25 cellular contexts compared by ENCODE assay signal in the genomic region with DNA sequence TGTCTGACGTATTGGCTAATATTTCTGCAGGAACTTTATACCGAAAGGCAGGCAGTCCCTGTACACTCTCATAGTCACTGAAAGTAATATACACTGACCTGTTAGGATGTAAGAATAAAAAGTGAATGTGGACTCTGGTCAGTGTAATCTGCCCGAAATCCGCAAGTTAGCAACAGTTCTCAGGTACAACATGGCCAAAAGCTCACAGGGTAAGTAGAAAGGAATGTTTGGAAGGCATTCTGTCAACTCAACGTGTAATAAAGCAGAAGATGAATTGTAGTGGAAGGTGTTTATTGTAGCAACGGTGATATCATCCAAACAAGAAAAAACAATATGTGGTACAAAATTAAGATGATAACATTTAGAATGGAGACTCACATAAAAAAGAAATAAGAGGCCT.
"Had no signal": no experiment of that assay in that cellular context is flagged by ENCODE, and none has a peak within 500 bp of the region (broad histone marks: within the 10 kb centered on the region; RNA-seq: fewer than 3 reads in every experiment).

No MANE protein-coding gene starts in this region.

- H3K4me3 ChIP-seq: stomach, suprapubic skin, testis, thoracic aorta, thyroid gland, tibial artery, tibial nerve, transverse colon, upper lobe of left lung, upper lobe of right lung, uterus, vagina had no signal

- H3K27ac ChIP-seq: stomach, suprapubic skin, testis, thoracic aorta, thyroid gland, tibial artery, tibial nerve, transverse colon, upper lobe of left lung, upper lobe of right lung, vagina had no signal

- H3K4me1 ChIP-seq: suprapubic skin, testis, thyroid gland, tibial artery, transverse colon, upper lobe of left lung, upper lobe of right lung, uterus, vagina had no signal

- H3K36me3 ChIP-seq: uterus had no signal

- DNase-seq: stimulated activated CD4-positive, alpha-beta T cell treated with anti-CD3 and anti-CD28 coated beads, Interleukin-2, amount 100 ng/mL, for 48 hours; stimulated activated CD4-positive, alpha-beta T cell treated with anti-CD3 and anti-CD28 coated beads, Interleukin-4, amount 100 ng/mL, for 1 hour; stimulated activated CD4-positive, alpha-beta T cell treated with anti-CD3 and anti-CD28 coated beads, Interleukin-4, amount 100 ng/mL, for 24 hours; stimulated activated CD4-positive, alpha-beta T cell treated with anti-CD3 and anti-CD28 coated beads, Interleukin-4, amount 100 ng/mL, for 4 hours; stimulated activated CD8-positive, alpha-beta memory T cell treated with anti-CD3 and anti-CD28 coated beads, Interleukin-4, amount 100 ng/mL, for 48 hours; stimulated activated naive B cell treated with anti-CD40 and anti-IgM and Interleukin-4, amounts not matched to agents 10 μg/mL and 1 μg/mL and 100 μg/mL, for 72 hours; stimulated activated naive CD4-positive, alpha-beta T cell; stimulated activated naive CD4-positive, alpha-beta T cell treated with Interleukin-2 at 50 U/mL for 16 hours; stimulated activated naive CD8-positive, alpha-beta T cell treated with anti-CD3 and anti-CD28 coated beads, Interleukin-15, amount 100 ng/mL, for 72 hours; stimulated activated naive CD8-positive, alpha-beta T cell treated with anti-CD3 and anti-CD28 coated beads, Interleukin-15, Interleukin-2, amounts not matched to agents 100 U/mL and 50 U/mL, for 24 hours; stomach; substantia nigra; testis; thyroid gland; tibial artery; transverse colon; upper lobe of right lung; uterus had no signal

- H3K9me3 ChIP-seq: stomach, suprapubic skin, testis, thoracic aorta, thyroid gland, tibial artery, tibial nerve, transverse colon, upper lobe of left lung, upper lobe of right lung, uterus, vagina had no signal

- H3K27me3 ChIP-seq: stomach, suprapubic skin, testis, thyroid gland, tibial artery, tibial nerve, transverse colon, upper lobe of left lung, upper lobe of right lung, uterus, vagina had no signal

- ATAC-seq: stimulated activated effector memory CD8-positive, alpha-beta T cell treated with anti-CD3 and anti-CD28 coated beads, Interleukin-12 subunit alpha, Interleukin-12 subunit beta, amount 100 ng/mL, for 72 hours; stimulated activated memory B cell treated with anti-CD40 and anti-IgM and Interleukin-4, amounts not matched to agents 10 μg/mL and 1 μg/mL and 100 μg/mL, for 72 hours; stimulated activated naive B cell treated with anti-CD40 and anti-IgM and Interleukin-4, amounts not matched to agents 10 μg/mL and 1 μg/mL and 100 μg/mL, for 72 hours; stimulated activated naive CD8-positive, alpha-beta T cell treated with anti-CD3 and anti-CD28 coated beads, Interleukin-15, amount 100 ng/mL, for 72 hours; stimulated activated naive CD8-positive, alpha-beta T cell treated with anti-CD3 and anti-CD28 coated beads, Interleukin-15, Interleukin-2, amounts not matched to agents 100 U/mL and 50 U/mL, for 24 hours; upper lobe of right lung had no signal
